In genomic region chr14:64636208-64636979, GRCh38 we compare ENCODE assay signal across 8 cellular contexts.
DNase-seq lines count a peak whose midpoint lies in the region; ATAC-seq and TF ChIP-seq lines count a peak whose summit lies in the region.

No MANE protein-coding gene starts in this region.

- DNase-seq in Kasumi-1 (lab: John Stamatoyannopoulos, UW) (peak; percentile 58 to 78), RWPE1 (ENCODE audit: low spot score) (peak; percentile 72), fibroblast of villous mesenchyme (ENCODE audit: low read depth) (peak; percentile 82), neuronal stem cell (ENCODE audit: low spot score) (peak; percentile 63), suprapubic skin (ENCODE audit: low spot score in 2 of 2) (peak in 1 of 2 donors; percentile 73)

- H3K27me3 ChIP-seq in ACC112 (ENCODE audit: insufficient read depth, low read length) (no peaks in the 10 kb centered on the region), neuronal stem cell (ENCODE audit: control insufficient read depth in 3 of 3, insufficient read depth in 3 of 3, low read depth in 1 of 3, low read length in 3 of 3) (no peaks in the 10 kb centered on the region), suprapubic skin (no peaks in the 10 kb centered on the region)

- no peak overlapping the region for H4K91ac ChIP-seq in neuronal stem cell (ENCODE audit: low read depth, low read length, poor library complexity)

- H3K4me1 ChIP-seq in ACC112 (ENCODE audit: control insufficient read depth, insufficient read depth, low read length, unreplicated experiment) (no peaks in the 10 kb centered on the region), neuronal stem cell (ENCODE audit: control insufficient read depth in 2 of 2, insufficient read depth in 1 of 2, low read depth in 1 of 2, low read length in 2 of 2) (peaks cover 3 to 11% of the 10 kb centered on the region in 2 donors), suprapubic skin (peaks cover 15% of the 10 kb centered on the region)

- H3K27ac ChIP-seq in ACC112 (ENCODE audit: low read depth, low read length) = no peak overlapping the region
- peak overlapping the region; percentile 22; the same call in 1 of the 2 replicates for H3K27ac ChIP-seq in RWPE1
- H3K27ac ChIP-seq in neuronal stem cell (replicated peaks; ENCODE audit: low read length) = no peak overlapping the region
- no peak overlapping the region for H3K27ac ChIP-seq in suprapubic skin

- H4K8ac ChIP-seq in neuronal stem cell (ENCODE audit: low read depth, low read length) = no peak overlapping the region

- no peak overlapping the region for H3K4me3 ChIP-seq in ACC112 (ENCODE audit: low read depth, low read length)
- H3K4me3 ChIP-seq in fibroblast of villous mesenchyme (ENCODE audit: low read depth, low read length) = no peak overlapping the region
- H3K4me3 ChIP-seq in neuronal stem cell (ENCODE audit: low read length in 2 of 2) = no peak overlapping the region
- H3K4me3 ChIP-seq in suprapubic skin = no peak overlapping the region

- POLR2A ChIA-PET in RWPE1 (lab: Yijun Ruan, JAX; ENCODE audit: low non-redundant PET) = interaction anchor here (1.6 kb wide), 1 partner anchor 96 kb away, joined by 9 read pairs; the partner anchor contains the start of gene HSPA2

- no peak overlapping the region for H3K23ac ChIP-seq in neuronal stem cell (ENCODE audit: low read depth, low read length, poor library complexity)

- CTCF ChIA-PET in RWPE1 (lab: Yijun Ruan, JAX) = interaction anchor here (0.6 to 2.0 kb wide), 22 partner anchors 11 to 913 kb away, joined by 3 to 11 read pairs (median 4); partner anchors contain the start of gene HSPA2

- H2AK5ac ChIP-seq in neuronal stem cell (ENCODE audit: low read depth, low read length) = no peak overlapping the region

- no peak for TF ChIP-seq EP300 in suprapubic skin (IDR thresholded peaks at IDR 0.05)

- no peaks in the 10 kb centered on the region for H3K79me2 ChIP-seq in ACC112 (ENCODE audit: control insufficient read depth, insufficient read depth, low read length, unreplicated experiment)

- H2AFZ ChIP-seq in ACC112 (ENCODE audit: low read length, unreplicated experiment) = peak overlapping the region; percentile 65
- H2AFZ ChIP-seq in neuronal stem cell (ENCODE audit: low read length) = peak overlapping the region; percentile 83

- H2BK15ac ChIP-seq in neuronal stem cell (ENCODE audit: low read length) = peak overlapping the region; percentile 68

- H3K9me3 ChIP-seq in neuronal stem cell (replicated peaks in 1 of 2; ENCODE audit: control insufficient read depth in 2 of 2, insufficient read depth in 1 of 2, low read depth in 1 of 2, low read length in 2 of 2) (no peaks in the 10 kb centered on the region), suprapubic skin (no peaks in the 10 kb centered on the region)

- no peak overlapping the region for H2BK120ac ChIP-seq in neuronal stem cell (ENCODE audit: low read depth, low read length)

- H3K9me3 Mint-ChIP-seq in activated T-helper 17 cell treated with anti-CD3 and anti-CD28 coated beads, Interleukin-2, amount 50 U/mL, for 72 hours = no peaks in the 10 kb centered on the region

- ATAC-seq in GM18861 (IDR thresholded peaks at IDR 0.05; ENCODE audit: unreplicated experiment) = peak; percentile 56
- peak; percentile 93 for ATAC-seq in activated T-helper 17 cell treated with anti-CD3 and anti-CD28 coated beads, Interleukin-2, amount 50 U/mL, for 72 hours (replicated peaks)

- TF ChIP-seq CTCF in RWPE1 (conservative IDR thresholded peaks at IDR 0.05; ENCODE audit: low read depth) (peak; percentile 89), fibroblast of villous mesenchyme (IDR thresholded peaks at IDR 0.05; ENCODE audit: insufficient read depth, low read depth, low read length) (peak; percentile 81), suprapubic skin (IDR thresholded peaks at IDR 0.05) (peak; percentile 61 to 81)

- H3K4me2 ChIP-seq in neuronal stem cell (ENCODE audit: insufficient read depth, low read length, poor library complexity, severe bottlenecking) = no peak overlapping the region

- no peak overlapping the region for H3K4ac ChIP-seq in neuronal stem cell (ENCODE audit: low read length)

- no peaks in the 10 kb centered on the region for H3K4me1 Mint-ChIP-seq in activated T-helper 17 cell treated with anti-CD3 and anti-CD28 coated beads, Interleukin-2, amount 50 U/mL, for 72 hours

- no peak overlapping the region for H2BK5ac ChIP-seq in neuronal stem cell (ENCODE audit: low read length)

- H3K36me3 ChIP-seq in ACC112 (ENCODE audit: insufficient read depth, low read length) = no peaks in the 10 kb centered on the region
- H3K36me3 ChIP-seq in neuronal stem cell (replicated peaks in 1 of 2; ENCODE audit: control insufficient read depth in 2 of 2, insufficient read depth in 2 of 2, low read length in 2 of 2) = no peaks in the 10 kb centered on the region
- no peaks in the 10 kb centered on the region for H3K36me3 ChIP-seq in suprapubic skin

- no CpG with 5 or more reads among the region's 19 CpGs for WGBS in neuronal stem cell (ENCODE audit: extremely low coverage in 2 of 2, insufficient read length in 2 of 2, insufficient replicate concordance in 1 of 2), 2 donors
- WGBS in suprapubic skin = 33% methylated on average over 18 of the region's 19 CpGs

- no peak overlapping the region for H3K27ac Mint-ChIP-seq in activated T-helper 17 cell treated with anti-CD3 and anti-CD28 coated beads, Interleukin-2, amount 50 U/mL, for 72 hours

- H3K14ac ChIP-seq in neuronal stem cell (ENCODE audit: low read length) = no peak overlapping the region

- H3K9ac ChIP-seq in neuronal stem cell (ENCODE audit: low read depth, low read length, poor library complexity) = no peak overlapping the region

- no peak overlapping the region for H2BK12ac ChIP-seq in neuronal stem cell (ENCODE audit: low read length)

- H3K27me3 Mint-ChIP-seq in activated T-helper 17 cell treated with anti-CD3 and anti-CD28 coated beads, Interleukin-2, amount 50 U/mL, for 72 hours = peaks cover 3% of the 10 kb centered on the region

- no peaks in the 10 kb centered on the region for H3K36me3 Mint-ChIP-seq in activated T-helper 17 cell treated with anti-CD3 and anti-CD28 coated beads, Interleukin-2, amount 50 U/mL, for 72 hours (ENCODE audit: low read depth)

- H3K4me3 Mint-ChIP-seq in activated T-helper 17 cell treated with anti-CD3 and anti-CD28 coated beads, Interleukin-2, amount 50 U/mL, for 72 hours = no peak overlapping the region

- H3K79me1 ChIP-seq in neuronal stem cell (ENCODE audit: low read depth, low read length) = no peaks in the 10 kb centered on the region

- H3K18ac ChIP-seq in neuronal stem cell (ENCODE audit: low read length) = peak overlapping the region; percentile 79

- no peak for TF ChIP-seq POLR2A in suprapubic skin (IDR thresholded peaks at IDR 0.05)
